27 cellular contexts compared by ENCODE assay signal in the genomic region with DNA sequence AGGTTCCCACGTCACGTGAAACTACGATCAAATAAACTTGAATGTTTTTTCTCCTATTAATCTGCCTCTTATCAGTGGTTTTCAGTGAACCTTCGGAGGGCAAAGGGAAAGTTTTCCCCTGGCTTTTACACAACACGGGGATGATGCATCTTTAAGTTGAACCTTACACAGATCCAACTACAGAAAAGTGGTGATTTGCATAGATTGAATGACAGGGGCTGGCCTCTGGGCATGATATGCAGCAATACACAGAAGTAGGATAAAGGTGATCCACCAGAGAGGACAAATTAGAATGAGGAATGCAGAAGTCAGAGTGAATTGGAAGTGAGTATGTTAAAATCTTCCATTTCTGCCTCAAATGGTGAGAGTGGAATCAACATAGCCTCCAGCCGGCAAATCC. TPM values are rescaled to one million over a fixed set of nuclear protein-coding genes. Genes with fewer than 3 reads are reported as not detected.
"Had no signal": no experiment of that assay in that cellular context is flagged by ENCODE, and none has a peak within 500 bp of the region (broad histone marks: within the 10 kb centered on the region; RNA-seq: fewer than 3 reads in every experiment).

No MANE protein-coding gene starts in this region.

- H3K9me3 ChIP-seq: heart left ventricle, mucosa of descending colon, spleen, upper lobe of right lung had no signal

- H3K9me3 Mint-ChIP-seq: activated naive CD8-positive, alpha-beta T cell treated with anti-CD3 and anti-CD28 coated beads for 36 hours; activated T-cell treated with anti-CD3 and anti-CD28 coated beads, Interleukin-2, amount 50 U/mL, for 24 hours; activated T-helper 2 cell treated with anti-CD3 and anti-CD28 coated beads, Interferon-gamma antibody, Interleukin-2, Interleukin-4, amounts not matched to agents 10 μg/mL and 5 μg/mL and 100 μg/mL, durations not matched to agents 14 hours and 24 hours and 36 hours; endodermal cell; memory B cell; T-cell; T-helper 2 cell treated with Interferon-gamma antibody and Interleukin-4, amounts not matched to agents 5 μg/mL and 100 μg/mL, for 36 hours had no signal

- H3K36me3 Mint-ChIP-seq: activated naive CD8-positive, alpha-beta T cell treated with anti-CD3 and anti-CD28 coated beads for 36 hours; memory B cell had no signal

- H3K4me3 ChIP-seq: coronary artery, heart left ventricle, mucosa of descending colon, spleen, upper lobe of right lung had no signal

- DNase-seq: activated CD4-positive, alpha-beta T cell treated with anti-CD3 and anti-CD28 coated beads for 1 hour; activated CD8-positive, alpha-beta memory T cell treated with anti-CD3 and anti-CD28 coated beads, Interleukin-2, amount 50 U/mL, for 4 hours; activated naive CD4-positive, alpha-beta T cell treated with Interleukin-2 at 50 U/mL for 16 hours; activated naive CD8-positive, alpha-beta T cell treated with anti-CD3 and anti-CD28 coated beads for 36 hours; activated T-cell treated with anti-CD3 and anti-CD28 coated beads, Interleukin-2, amount 50 U/mL, for 24 hours; amniotic stem cell; cerebellar nuclear complex; endodermal cell; heart left ventricle; islet precursor cell; left cardiac atrium; mucosa of descending colon; retina; spleen; stimulated activated CD4-positive, alpha-beta T cell treated with anti-CD3 and anti-CD28 coated beads, Interleukin-4, amount 100 ng/mL, for 24 hours; stimulated activated naive CD8-positive, alpha-beta T cell treated with anti-CD3 and anti-CD28 coated beads, Interleukin-15, Interleukin-2, amounts not matched to agents 100 U/mL and 50 U/mL, for 24 hours; T-cell; upper lobe of right lung had no signal

- H3K27me3 ChIP-seq: heart left ventricle, spleen, upper lobe of right lung had no signal

- ATAC-seq: heart left ventricle, left cardiac atrium, mucosa of descending colon, T-cell, upper lobe of right lung had no signal

- H3K27me3 Mint-ChIP-seq: activated naive CD8-positive, alpha-beta T cell treated with anti-CD3 and anti-CD28 coated beads for 36 hours; activated T-cell treated with anti-CD3 and anti-CD28 coated beads, Interleukin-2, amount 50 U/mL, for 24 hours; memory B cell; T-cell had no signal

- H3K4me3 Mint-ChIP-seq: activated naive CD8-positive, alpha-beta T cell treated with anti-CD3 and anti-CD28 coated beads for 36 hours; activated T-cell treated with anti-CD3 and anti-CD28 coated beads, Interleukin-2, amount 50 U/mL, for 24 hours; endodermal cell; memory B cell; T-cell; T-helper 2 cell treated with Interferon-gamma antibody and Interleukin-4, amounts not matched to agents 5 μg/mL and 100 μg/mL, for 36 hours had no signal

- H3K27ac Mint-ChIP-seq: activated naive CD8-positive, alpha-beta T cell treated with anti-CD3 and anti-CD28 coated beads for 36 hours; activated T-cell treated with anti-CD3 and anti-CD28 coated beads, Interleukin-2, amount 50 U/mL, for 24 hours; activated T-helper 2 cell treated with anti-CD3 and anti-CD28 coated beads, Interferon-gamma antibody, Interleukin-2, Interleukin-4, amounts not matched to agents 10 μg/mL and 5 μg/mL and 100 μg/mL, durations not matched to agents 14 hours and 24 hours and 36 hours; endodermal cell; memory B cell; progenitor cell of endocrine pancreas; T-cell; T-helper 2 cell treated with Interferon-gamma antibody and Interleukin-4, amounts not matched to agents 5 μg/mL and 100 μg/mL, for 36 hours had no signal

- H3K36me3 ChIP-seq: heart left ventricle, spleen, upper lobe of right lung had no signal

- H3K4me1 Mint-ChIP-seq: T-cell had no signal

- H3K27ac ChIP-seq: coronary artery, epithelial cell of prostate, heart left ventricle, spleen, upper lobe of right lung, VCaP had no signal

RNA-seq across cellular contexts. Expression of a gene that starts 11.6 kb away (rescaled TPM):
- total RNA-seq: activated naive CD8-positive, alpha-beta T cell treated with anti-CD3 and anti-CD28 coated beads for 36 hours; activated T-helper 2 cell treated with anti-CD3 and anti-CD28 coated beads, Interferon-gamma antibody, Interleukin-2, Interleukin-4, amounts not matched to agents 10 μg/mL and 5 μg/mL and 100 μg/mL, durations not matched to agents 14 hours and 24 hours and 36 hours; heart left ventricle; left cardiac atrium; liver; mucosa of descending colon; spleen; subcutaneous adipose tissue; T-cell; upper lobe of right lung had no signal
- polyA plus RNA-seq: heart left ventricle, liver, spleen had no signal
